23 cellular contexts compared by ENCODE assay signal in the genomic region with DNA sequence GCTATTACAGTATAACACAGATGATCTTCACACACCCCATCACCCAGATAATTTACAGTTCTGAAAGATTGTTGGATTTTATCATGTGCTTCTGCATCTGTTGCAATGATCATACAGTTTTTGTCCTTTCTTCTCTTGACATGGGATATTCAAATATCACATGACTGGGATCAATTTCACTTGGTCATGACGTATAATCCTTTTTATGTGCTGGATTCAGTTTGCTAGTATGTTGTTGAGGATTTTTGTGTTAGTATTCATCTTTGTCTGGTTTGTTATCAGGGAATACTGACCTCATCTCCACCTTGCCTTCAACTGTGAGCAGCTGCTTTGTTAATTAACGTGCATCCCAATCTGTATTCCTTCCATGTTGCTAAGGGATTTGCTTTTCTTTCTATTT.
"Had no signal": no experiment of that assay in that cellular context is flagged by ENCODE, and none has a peak within 500 bp of the region (broad histone marks: within the 10 kb centered on the region; RNA-seq: fewer than 3 reads in every experiment).

No MANE protein-coding gene starts in this region.

- DNase-seq: activated CD4-positive, alpha-beta T cell treated with anti-CD3 and anti-CD28 coated beads for 48 hours; activated CD4-positive, alpha-beta T cell treated with anti-CD3 and anti-CD28 coated beads, Interleukin-2, amount 50 U/mL, for 48 hours; activated CD8-positive, alpha-beta memory T cell treated with anti-CD3 and anti-CD28 coated beads for 24 hours; activated effector memory CD4-positive, alpha-beta T cell treated with anti-CD3 and anti-CD28 coated beads, Interleukin-2, amount 50 U/mL, for 16 hours; activated naive CD4-positive, alpha-beta T cell treated with anti-CD3 and anti-CD28 coated beads for 36 hours; activated naive CD8-positive, alpha-beta T cell treated with anti-CD3 and anti-CD28 coated beads for 36 hours; activated T-cell treated with anti-CD3 and anti-CD28 coated beads, Interleukin-2, amount 50 U/mL, for 1 hour; adrenal gland; caudate nucleus; heart left ventricle; hypothalamus; immature natural killer cell; naive thymus-derived CD4-positive, alpha-beta T cell; ovary; small intestine; stimulated activated naive CD4-positive, alpha-beta T cell; T-helper 9 cell had no signal

- H3K4me1 ChIP-seq: adrenal gland, ascending aorta, vagina had no signal

- ATAC-seq: heart left ventricle; naive thymus-derived CD4-positive, alpha-beta T cell; sciatic nerve had no signal

- FAIRE-seq: endothelial cell of umbilical vein had no signal

- H3K9me3 ChIP-seq: adrenal gland, ascending aorta, heart left ventricle, ovary, thoracic aorta, vagina had no signal

- H3K36me3 ChIP-seq: adrenal gland, ascending aorta, heart left ventricle, ovary, thoracic aorta, vagina had no signal

- H3K27ac ChIP-seq: adrenal gland, ascending aorta, ovary, thoracic aorta, vagina, VCaP had no signal

- H3K4me3 ChIP-seq: adrenal gland, ascending aorta, heart left ventricle, ovary, thoracic aorta, vagina had no signal

- H3K27me3 ChIP-seq: adrenal gland, ascending aorta, heart left ventricle, ovary, vagina had no signal
